ENCODE assay signal across 8 cellular contexts in the genomic region with DNA sequence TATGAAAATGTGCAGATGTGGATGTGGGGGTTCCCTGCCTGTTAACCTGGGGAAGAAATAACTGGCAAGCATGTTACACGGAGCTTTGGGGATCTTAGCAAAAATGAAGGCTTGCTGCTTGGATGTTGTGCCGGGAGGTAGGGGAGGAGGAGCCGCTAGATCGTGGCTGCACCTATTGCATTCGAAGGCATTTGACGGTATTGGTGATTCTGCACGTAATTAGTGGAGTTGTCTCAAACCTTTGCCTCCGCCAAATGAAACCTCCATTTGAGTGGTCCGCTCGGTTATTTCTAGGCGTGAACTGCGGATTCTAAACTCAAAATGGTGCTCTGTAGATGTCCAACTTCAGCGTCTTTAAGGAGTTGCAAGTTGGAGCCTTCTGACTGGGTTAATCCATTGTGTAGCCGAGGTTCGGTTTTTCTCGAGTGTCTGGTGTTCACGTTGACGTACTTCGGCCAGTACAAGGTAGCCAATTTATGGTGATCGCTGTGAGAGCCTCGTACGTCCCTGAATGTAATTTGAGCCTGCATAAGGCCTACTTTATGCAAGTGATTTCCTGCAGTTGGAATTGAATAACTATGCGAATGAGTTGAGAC. TPM values are rescaled to one million over a fixed set of nuclear protein-coding genes. Genes with fewer than 3 reads are reported as not detected.
DNase-seq lines count a peak whose midpoint lies in the region; ATAC-seq and TF ChIP-seq lines count a peak whose summit lies in the region.

No MANE protein-coding gene starts in this region.

- DNase-seq in CD1c-positive myeloid dendritic cell (ENCODE audit: extremely low spot score): peak; percentile 3
- DNase-seq in MM.1S: no peak
- DNase-seq in activated T-helper 1 cell treated with anti-CD3 and anti-CD28 coated beads, Interleukin-12 subunit alpha, Interleukin-12 subunit beta, Interleukin-2, Interleukin-4 antibody, amounts not matched to agents 30 ng/mL and 10 ng/mL and 1 ng/mL, durations not matched to agents 14 hours and 24 hours and 36 hours (ENCODE audit: low spot score): no peak
- DNase-seq in left ventricle myocardium inferior: no peak
- DNase-seq in gastrocnemius medialis: no peak
- no peak for DNase-seq in islet precursor cell
- no peak for DNase-seq in D341Med (ENCODE audit: low spot score)

- H3K4me3 ChIP-seq in MM.1S (ENCODE audit: low read length): peak overlapping the region; percentile 61
- peak overlapping the region; percentile 85 for H3K4me3 ChIP-seq in left ventricle myocardium inferior
- H3K4me3 ChIP-seq in gastrocnemius medialis: peak overlapping the region; percentile 59 to 67 (median 62)

- H3K36me3 Mint-ChIP-seq in activated T-helper 1 cell treated with anti-CD3 and anti-CD28 coated beads, Interleukin-12 subunit alpha, Interleukin-12 subunit beta, Interleukin-2, Interleukin-4 antibody, amounts not matched to agents 30 ng/mL and 10 ng/mL and 1 ng/mL, durations not matched to agents 14 hours and 24 hours and 36 hours (ENCODE audit: low read depth): peaks cover 5% of the 10 kb centered on the region

- H3K9me2 ChIP-seq in MM.1S (replicated peaks; ENCODE audit: insufficient read depth, low read length): no peaks in the 10 kb centered on the region

- H3K27me3 ChIP-seq in MM.1S (replicated peaks; ENCODE audit: insufficient read depth, low read length) (peaks cover 28% of the 10 kb centered on the region), left ventricle myocardium inferior (ENCODE audit: low read depth) (no peaks in the 10 kb centered on the region), gastrocnemius medialis (no peaks in the 10 kb centered on the region)

- H3K79me2 ChIP-seq in MM.1S (ENCODE audit: low read length): peaks cover 56% of the 10 kb centered on the region

- ATAC-seq in gastrocnemius medialis: no peak
- ATAC-seq in GM18867 (IDR thresholded peaks at IDR 0.05; ENCODE audit: unreplicated experiment): no peak

- H3K36me3 ChIP-seq in MM.1S (replicated peaks; ENCODE audit: insufficient read depth, low read length): no peaks in the 10 kb centered on the region
- H3K36me3 ChIP-seq in left ventricle myocardium inferior: no peaks in the 10 kb centered on the region
- no peaks in the 10 kb centered on the region for H3K36me3 ChIP-seq in gastrocnemius medialis

- H3K4me2 ChIP-seq in MM.1S (ENCODE audit: low read depth, low read length): peak overlapping the region; percentile 80

- H3K9me3 ChIP-seq in MM.1S (replicated peaks; ENCODE audit: insufficient read depth, low read length) (no peaks in the 10 kb centered on the region), left ventricle myocardium inferior (replicated peaks) (no peaks in the 10 kb centered on the region), gastrocnemius medialis (no peaks in the 10 kb centered on the region)

- H3F3A ChIP-seq in MM.1S (ENCODE audit: insufficient read depth, low read length): peaks cover 6% of the 10 kb centered on the region; the same call in 1 of the 2 replicates

- no peak overlapping the region for H3K9ac ChIP-seq in MM.1S (ENCODE audit: low read length)

- in situ Hi-C loops in gastrocnemius medialis (cut with MboI; ENCODE audit: low sequenced_read_pairs in 4 of 4): no loop called here

- H3K27me3 Mint-ChIP-seq in activated T-helper 1 cell treated with anti-CD3 and anti-CD28 coated beads, Interleukin-12 subunit alpha, Interleukin-12 subunit beta, Interleukin-2, Interleukin-4 antibody, amounts not matched to agents 30 ng/mL and 10 ng/mL and 1 ng/mL, durations not matched to agents 14 hours and 24 hours and 36 hours (ENCODE audit: insufficient read depth): peaks cover 26% of the 10 kb centered on the region

- intact Hi-C loops in activated T-helper 1 cell treated with anti-CD3 and anti-CD28 coated beads, Interleukin-12 subunit alpha, Interleukin-12 subunit beta, Interleukin-2, Interleukin-4 antibody, amounts not matched to agents 30 ng/mL and 10 ng/mL and 1 ng/mL, durations not matched to agents 14 hours and 24 hours and 36 hours (cut with micrococcal nuclease): loop anchor here (2.0 to 5.0 kb wide), 6 partner anchors 52 to 292 kb away; a partner anchor contains a TSS
- intact Hi-C loops in left ventricle myocardium inferior (cut with micrococcal nuclease) (no loop called here), gastrocnemius medialis (cut with DNase I; ENCODE audit: low total_unique reads) (loop anchor here (2.0 to 5.0 kb wide), 4 partner anchors 37 to 357 kb away; no protein-coding TSS in a partner anchor)

- no peak for TF ChIP-seq CTCF in MM.1S (IDR thresholded peaks at IDR 0.05; ENCODE audit: low read length)
- no peak for TF ChIP-seq CTCF in left ventricle myocardium inferior (IDR thresholded peaks at IDR 0.05; ENCODE audit: borderline replicate concordance)
- no peak for TF ChIP-seq CTCF in gastrocnemius medialis (IDR thresholded peaks at IDR 0.05 in 4 of 5, conservative IDR thresholded peaks at IDR 0.05 in 1 of 5)

- 0 out of 2 replicates have a peak, but pooled peaks cover 22% of the 10 kb centered on the region for H3K4me1 ChIP-seq in MM.1S (ENCODE audit: low read length)
- H3K4me1 ChIP-seq in left ventricle myocardium inferior: peaks cover 70% of the 10 kb centered on the region
- peaks cover 49 to 57% of the 10 kb centered on the region in 2 donors for H3K4me1 ChIP-seq in gastrocnemius medialis

- H3K27ac Mint-ChIP-seq in activated T-helper 1 cell treated with anti-CD3 and anti-CD28 coated beads, Interleukin-12 subunit alpha, Interleukin-12 subunit beta, Interleukin-2, Interleukin-4 antibody, amounts not matched to agents 30 ng/mL and 10 ng/mL and 1 ng/mL, durations not matched to agents 14 hours and 24 hours and 36 hours: peak overlapping the region; percentile 85

- no peak overlapping the region for H2AFZ ChIP-seq in MM.1S (ENCODE audit: low read length)

- no peak for TF ChIP-seq POLR2A in gastrocnemius medialis (IDR thresholded peaks at IDR 0.05)

- H3K4me1 Mint-ChIP-seq in activated T-helper 1 cell treated with anti-CD3 and anti-CD28 coated beads, Interleukin-12 subunit alpha, Interleukin-12 subunit beta, Interleukin-2, Interleukin-4 antibody, amounts not matched to agents 30 ng/mL and 10 ng/mL and 1 ng/mL, durations not matched to agents 14 hours and 24 hours and 36 hours (ENCODE audit: low read depth): peaks cover 61% of the 10 kb centered on the region

- H3K9me3 Mint-ChIP-seq in activated T-helper 1 cell treated with anti-CD3 and anti-CD28 coated beads, Interleukin-12 subunit alpha, Interleukin-12 subunit beta, Interleukin-2, Interleukin-4 antibody, amounts not matched to agents 30 ng/mL and 10 ng/mL and 1 ng/mL, durations not matched to agents 14 hours and 24 hours and 36 hours: no peaks in the 10 kb centered on the region

- H3K27ac ChIP-seq in MM.1S (ENCODE audit: low read length) (no peak overlapping the region), left ventricle myocardium inferior (replicated peaks) (peak overlapping the region; percentile 88), gastrocnemius medialis (peak overlapping the region; percentile 65 to 83 (median 70))

- peak overlapping the region; percentile 86 for H3K4me3 Mint-ChIP-seq in activated T-helper 1 cell treated with anti-CD3 and anti-CD28 coated beads, Interleukin-12 subunit alpha, Interleukin-12 subunit beta, Interleukin-2, Interleukin-4 antibody, amounts not matched to agents 30 ng/mL and 10 ng/mL and 1 ng/mL, durations not matched to agents 14 hours and 24 hours and 36 hours

- no peaks in the 10 kb centered on the region for H4K20me1 ChIP-seq in MM.1S (ENCODE audit: insufficient read depth, low read length)

RNA-seq across cellular contexts. Expression of a gene that starts 1.5 kb away (rescaled TPM):
- total RNA-seq in activated T-helper 1 cell treated with anti-CD3 and anti-CD28 coated beads, Interleukin-12 subunit alpha, Interleukin-12 subunit beta, Interleukin-2, Interleukin-4 antibody, amounts not matched to agents 30 ng/mL and 10 ng/mL and 1 ng/mL, durations not matched to agents 14 hours and 24 hours and 36 hours: 15.5 and 19.6 TPM in 2 replicates
- total RNA-seq in left ventricle myocardium inferior (19.7 TPM), gastrocnemius medialis (1 to 10 TPM; 4.7 to 9.0 (median 7.6) TPM)
